Comparison of ENCODE assay signal across 8 cellular contexts in the genomic region with DNA sequence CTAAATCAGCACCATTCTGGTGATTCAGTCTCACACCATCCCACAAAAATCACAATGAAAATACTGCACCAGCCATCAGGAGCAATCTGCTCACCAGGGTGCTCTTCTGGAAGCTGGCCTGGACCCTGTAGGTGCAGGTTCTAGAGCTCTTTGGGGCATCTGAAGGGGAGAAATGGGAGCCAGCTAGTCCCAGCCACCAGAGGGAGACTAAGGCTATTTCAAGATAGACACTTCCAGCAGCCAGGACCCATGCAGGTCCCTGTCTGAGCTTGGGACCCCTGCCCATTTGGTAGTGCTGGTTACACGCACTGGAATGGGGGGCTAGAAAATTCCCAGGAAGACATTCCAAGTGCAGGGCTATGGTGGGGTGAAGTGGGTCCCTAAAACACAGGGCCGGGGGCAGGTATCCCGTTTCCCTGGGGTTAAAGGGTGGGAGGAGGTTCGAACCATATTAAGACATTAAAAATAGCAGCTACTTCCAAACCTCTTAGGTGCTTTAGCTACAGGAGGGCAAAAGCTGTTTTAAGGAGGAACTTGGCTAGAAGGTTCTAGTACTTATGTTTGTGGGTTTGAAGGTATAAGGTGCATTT.
DNase-seq lines count a peak whose midpoint lies in the region; ATAC-seq and TF ChIP-seq lines count a peak whose summit lies in the region.

No MANE protein-coding gene starts in this region.

- H3K36me3 Mint-ChIP-seq in activated CD4-positive, alpha-beta memory T cell treated with anti-CD3 and anti-CD28 coated beads for 36 hours, result peaks cover 38% of the 10 kb centered on the region
- peaks cover 66% of the 10 kb centered on the region for H3K36me3 Mint-ChIP-seq in stimulated activated effector memory CD8-positive, alpha-beta T cell treated with anti-CD3 and anti-CD28 coated beads, Interleukin-12 subunit alpha, Interleukin-12 subunit beta, amount 100 ng/mL, for 72 hours

- H3K27ac Mint-ChIP-seq in activated CD4-positive, alpha-beta memory T cell treated with anti-CD3 and anti-CD28 coated beads for 36 hours, result no peak overlapping the region
- peak overlapping the region; percentile 6 for H3K27ac Mint-ChIP-seq in stimulated activated effector memory CD8-positive, alpha-beta T cell treated with anti-CD3 and anti-CD28 coated beads, Interleukin-12 subunit alpha, Interleukin-12 subunit beta, amount 100 ng/mL, for 72 hours

- TF ChIP-seq POLR2A in gastroesophageal sphincter (IDR thresholded peaks at IDR 0.05), result no peak

- no peak overlapping the region for H3K4me3 ChIP-seq in gastroesophageal sphincter

- ATAC-seq in gastroesophageal sphincter (no peak), GM18511 (IDR thresholded peaks at IDR 0.05; ENCODE audit: unreplicated experiment) (no peak)
- peak; percentile 44 for ATAC-seq in stimulated activated effector memory CD8-positive, alpha-beta T cell treated with anti-CD3 and anti-CD28 coated beads, Interleukin-12 subunit alpha, Interleukin-12 subunit beta, amount 100 ng/mL, for 72 hours

- H3K27me3 Mint-ChIP-seq in activated CD4-positive, alpha-beta memory T cell treated with anti-CD3 and anti-CD28 coated beads for 36 hours, result no peaks in the 10 kb centered on the region

- H3K9me3 ChIP-seq in gastroesophageal sphincter, result no peaks in the 10 kb centered on the region

- POLR2A ChIA-PET in activated CD4-positive, alpha-beta memory T cell treated with anti-CD3 and anti-CD28 coated beads for 36 hours (lab: Charles Lee), result interaction anchor here (1.2 to 2.7 kb wide), 5 partner anchors 14 to 240 kb away, joined by 3 to 15 read pairs (median 3); a partner anchor contains a TSS

- TF ChIP-seq CTCF in gastroesophageal sphincter (IDR thresholded peaks at IDR 0.05), result peak in 3 of 4 experiments; percentile 29 to 58 (median 34)

- TF ChIP-seq EP300 in gastroesophageal sphincter (IDR thresholded peaks at IDR 0.05), result no peak

- peaks cover 74% of the 10 kb centered on the region for H3K4me1 Mint-ChIP-seq in activated CD4-positive, alpha-beta memory T cell treated with anti-CD3 and anti-CD28 coated beads for 36 hours (ENCODE audit: low read depth)
- peaks cover 91% of the 10 kb centered on the region for H3K4me1 Mint-ChIP-seq in stimulated activated effector memory CD8-positive, alpha-beta T cell treated with anti-CD3 and anti-CD28 coated beads, Interleukin-12 subunit alpha, Interleukin-12 subunit beta, amount 100 ng/mL, for 72 hours

- H3K4me1 ChIP-seq in gastroesophageal sphincter, result peaks cover 0 to 15% (median 6%) of the 10 kb centered on the region in 3 donors

- no peaks in the 10 kb centered on the region for H3K27me3 ChIP-seq in gastroesophageal sphincter

- CTCF ChIA-PET in activated CD4-positive, alpha-beta memory T cell treated with anti-CD3 and anti-CD28 coated beads for 36 hours (lab: Charles Lee), result interaction anchor here (0.9 to 3.7 kb wide), 26 partner anchors 11 to 252 kb away, joined by 3 to 47 read pairs (median 5); a partner anchor contains a TSS

- peaks cover 0 to 9% of the 10 kb centered on the region in 2 donors for H3K36me3 ChIP-seq in gastroesophageal sphincter

- no peak overlapping the region for H3K4me3 Mint-ChIP-seq in activated CD4-positive, alpha-beta memory T cell treated with anti-CD3 and anti-CD28 coated beads for 36 hours
- H3K4me3 Mint-ChIP-seq in stimulated activated effector memory CD8-positive, alpha-beta T cell treated with anti-CD3 and anti-CD28 coated beads, Interleukin-12 subunit alpha, Interleukin-12 subunit beta, amount 100 ng/mL, for 72 hours, result peak overlapping the region; percentile 47

- DNase-seq in NOMO-1 treated with DMSO at 0.1 percent for 48 hours (lab: John Stamatoyannopoulos, UW; ENCODE audit: unreplicated experiment) (peak; percentile 6), NOMO-1 (lab: John Stamatoyannopoulos, UW; ENCODE audit: unreplicated experiment in 2 of 2) (no peak), Kasumi-1 (lab: John Stamatoyannopoulos, UW) (peak; percentile 49 to 72), occipital lobe (lab: John Stamatoyannopoulos, UW) (no peak)
- DNase-seq in activated CD4-positive, alpha-beta memory T cell treated with anti-CD3 and anti-CD28 coated beads for 36 hours, result peak; percentile 50
- DNase-seq in stimulated activated effector memory CD8-positive, alpha-beta T cell treated with anti-CD3 and anti-CD28 coated beads, Interleukin-12 subunit alpha, Interleukin-12 subunit beta, amount 100 ng/mL, for 72 hours (ENCODE audit: low spot score in 2 of 2), result peak in 1 of 2 donors; percentile 67

- intact Hi-C loops in activated CD4-positive, alpha-beta memory T cell treated with anti-CD3 and anti-CD28 coated beads for 36 hours (cut with micrococcal nuclease), result loop anchor here (1.0 to 5.0 kb wide), 7 partner anchors 18 to 236 kb away; no protein-coding TSS in a partner anchor

- 84 to 88% methylated on average over 4 of the region's 4 CpGs for WGBS in gastroesophageal sphincter (ENCODE audit: low coverage in 1 of 2), 2 donors

- no peaks in the 10 kb centered on the region for H3K9me3 Mint-ChIP-seq in activated CD4-positive, alpha-beta memory T cell treated with anti-CD3 and anti-CD28 coated beads for 36 hours
- no peaks in the 10 kb centered on the region for H3K9me3 Mint-ChIP-seq in stimulated activated effector memory CD8-positive, alpha-beta T cell treated with anti-CD3 and anti-CD28 coated beads, Interleukin-12 subunit alpha, Interleukin-12 subunit beta, amount 100 ng/mL, for 72 hours

- no peak overlapping the region for H3K27ac ChIP-seq in gastroesophageal sphincter

Comparison
In these comparisons a context has a peak if more than half of its experiments do, and no peak if none do; other contexts are left out.
1. DNase-seq: peak in NOMO-1 treated with DMSO at 0.1 percent for 48 hours (single experiment), Kasumi-1 (2 of 2) and activated CD4-positive, alpha-beta memory T cell treated with anti-CD3 and anti-CD28 coated beads for 36 hours (single experiment); none in NOMO-1 (0 of 2) and occipital lobe (single experiment).